10 cellular contexts compared by ENCODE assay signal in genomic region chr17:32264140-32264799, GRCh38. TPM values are rescaled to one million over a fixed set of nuclear protein-coding genes. Genes with fewer than 3 reads are reported as not detected.
DNase-seq lines count a peak whose midpoint lies in the region; ATAC-seq and TF ChIP-seq lines count a peak whose summit lies in the region.
"Had no signal": no experiment of that assay in that cellular context is flagged by ENCODE, and none has a peak within 500 bp of the region (broad histone marks: within the 10 kb centered on the region; RNA-seq: fewer than 3 reads in every experiment).

No MANE protein-coding gene starts in this region.

- in situ Hi-C loops in HAP-1 (cut with MboI; ENCODE audit: low sequenced_read_pairs), result no loop called here

- peak overlapping the region; percentile 52 for H3K4me3 ChIP-seq in iPS-18a (ENCODE audit: low read length)
- no peak overlapping the region for H3K4me3 ChIP-seq in HAP-1
- no peak overlapping the region for H3K4me3 ChIP-seq in psoas muscle

- no peak for TF ChIP-seq CTCF in psoas muscle (IDR thresholded peaks at IDR 0.05)

- H3K9ac ChIP-seq in iPS-18a (ENCODE audit: low read length), result no peak overlapping the region

- H3K27me3 ChIP-seq in iPS-18a (ENCODE audit: control insufficient read depth, insufficient read depth, low read length) (peaks cover 39% of the 10 kb centered on the region), HAP-1 (ENCODE audit: low read depth) (peaks cover 75% of the 10 kb centered on the region), psoas muscle (ENCODE audit: insufficient read depth in 3 of 3, low read length in 2 of 3) (peaks cover 0 to 65% (median 26%) of the 10 kb centered on the region in 3 donors)
- H3K27me3 ChIP-seq: right atrium auricular region had no signal

- CTCF ChIA-PET in T-cell (lab: Charles Lee), result no interaction called here

- no peak for ATAC-seq in activated T-cell treated with anti-CD3 and anti-CD28 coated beads, Interleukin-2, amount 50 U/mL, for 72 hours (replicated peaks in 1 of 2)
- ATAC-seq in T-cell (replicated peaks in 1 of 4), result no peak
- ATAC-seq in psoas muscle, result no peak

- no peaks in the 10 kb centered on the region for H3K9me3 Mint-ChIP-seq in activated T-cell treated with anti-CD3 and anti-CD28 coated beads, Interleukin-2, amount 50 U/mL, for 72 hours
- no peaks in the 10 kb centered on the region for H3K9me3 Mint-ChIP-seq in T-cell

- peaks cover 26% of the 10 kb centered on the region for H3K4me1 ChIP-seq in iPS-18a (ENCODE audit: control insufficient read depth, low read depth, low read length)
- no peaks in the 10 kb centered on the region; the same call in none of the 2 replicates for H3K4me1 ChIP-seq in HAP-1
- H3K4me1 ChIP-seq in psoas muscle, result peaks cover 8% of the 10 kb centered on the region

- peaks cover 77% of the 10 kb centered on the region for H3K27me3 Mint-ChIP-seq in activated T-cell treated with anti-CD3 and anti-CD28 coated beads, Interleukin-2, amount 50 U/mL, for 72 hours (ENCODE audit: low read depth)
- H3K27me3 Mint-ChIP-seq in T-cell, result peaks cover 33 to 51% of the 10 kb centered on the region in 2 donors

- POLR2A ChIA-PET in T-cell (lab: Charles Lee), result interaction anchor here in 1 of 2 donors (0.5 kb wide), 1 partner anchor 137 kb away, joined by 10 read pairs; no protein-coding TSS in a partner anchor

- no peaks in the 10 kb centered on the region for H3K36me3 Mint-ChIP-seq in activated T-cell treated with anti-CD3 and anti-CD28 coated beads, Interleukin-2, amount 50 U/mL, for 72 hours (ENCODE audit: insufficient read depth in 2 of 2)
- H3K36me3 Mint-ChIP-seq in T-cell, result no peaks in the 10 kb centered on the region

- 44 to 52% (median 51%) methylated on average over 6 of the region's 6 CpGs for WGBS in psoas muscle, 3 donors

- peak overlapping the region; percentile 18 to 37 for H3K4me3 Mint-ChIP-seq in activated T-cell treated with anti-CD3 and anti-CD28 coated beads, Interleukin-2, amount 50 U/mL, for 72 hours
- peak overlapping the region; percentile 70 to 80 (median 78) for H3K4me3 Mint-ChIP-seq in T-cell

- H3K27ac Mint-ChIP-seq in activated T-cell treated with anti-CD3 and anti-CD28 coated beads, Interleukin-2, amount 50 U/mL, for 72 hours, result no peak overlapping the region
- no peak overlapping the region for H3K27ac Mint-ChIP-seq in T-cell

- no peaks in the 10 kb centered on the region for H3K9me3 ChIP-seq in iPS-18a (ENCODE audit: control insufficient read depth, low read depth, low read length)
- H3K9me3 ChIP-seq in HAP-1, result no peaks in the 10 kb centered on the region
- H3K9me3 ChIP-seq in psoas muscle, result no peaks in the 10 kb centered on the region
- H3K9me3 ChIP-seq: Peyer's patch, right atrium auricular region had no signal

- no peaks in the 10 kb centered on the region for H3K36me3 ChIP-seq in iPS-18a (ENCODE audit: control insufficient read depth, low read depth, low read length)
- H3K36me3 ChIP-seq in HAP-1 (replicated peaks), result no peaks in the 10 kb centered on the region
- no peaks in the 10 kb centered on the region for H3K36me3 ChIP-seq in psoas muscle (ENCODE audit: insufficient read depth in 1 of 2, low read depth in 1 of 2)
- H3K36me3 ChIP-seq: Peyer's patch, right atrium auricular region had no signal

- H3K4me1 Mint-ChIP-seq in activated T-cell treated with anti-CD3 and anti-CD28 coated beads, Interleukin-2, amount 50 U/mL, for 72 hours (ENCODE audit: low read depth), result peaks cover 7% of the 10 kb centered on the region
- peaks cover 19 to 23% (median 21%) of the 10 kb centered on the region in 3 donors for H3K4me1 Mint-ChIP-seq in T-cell

- no peak overlapping the region for H3K27ac ChIP-seq in iPS-18a (ENCODE audit: low read length)
- H3K27ac ChIP-seq in psoas muscle, result no peak overlapping the region

- DNase-seq in activated T-cell treated with anti-CD3 and anti-CD28 coated beads, Interleukin-2, amount 50 U/mL, for 72 hours, result no peak
- no peak for DNase-seq in activated T-cell treated with anti-CD3 and anti-CD28 coated beads, Interleukin-2, amount 50 U/mL, for 48 hours
- DNase-seq in T-cell (no peak), superior temporal gyrus (ENCODE audit: extremely low spot score) (peak; percentile 61), NCI-H2029 treated with DMSO at 0.1 percent for 48 hours (lab: John Stamatoyannopoulos, UW) (no peak), HAP-1 (ENCODE audit: low spot score in 2 of 2) (no peak), psoas muscle (no peak)
- DNase-seq: Peyer's patch had no signal

- intact Hi-C loops in psoas muscle (cut with DNase I), result no loop called here

RNA-seq across cellular contexts. Expression of gene RHBDL3, which starts 1.4 kb away (rescaled TPM):
- total RNA-seq in activated T-cell treated with anti-CD3 and anti-CD28 coated beads, Interleukin-2, amount 50 U/mL, for 72 hours, result under 1 TPM in 1 of 2 donors, not detected in 1; 0.21 TPM
- total RNA-seq in T-cell, result under 1 TPM in 1 of 5 donors, not detected in 4; 0.07 TPM
- under 1 TPM; 0.04 to 0.19 (median 0.12) TPM for total RNA-seq in psoas muscle
- under 1 TPM in 2 of 3 donors, not detected in 1; 0.06 to 0.12 TPM for polyA plus RNA-seq in psoas muscle
